ENCODE assay signal across 8 cellular contexts in genomic region chr17:7650509-7651096, GRCh38. TPM values are rescaled to one million over a fixed set of nuclear protein-coding genes. Genes with fewer than 3 reads are reported as not detected.
DNase-seq lines count a peak whose midpoint lies in the region; ATAC-seq, FAIRE-seq and TF ChIP-seq lines count a peak whose summit lies in the region.

Gene ATP1B2, plus strand, starts transcription at chr17:7650926. Its CDS starts 593 bp downstream, at chr17:7651519.

- TF ChIP-seq CTCF in D721Med (IDR thresholded peaks at IDR 0.05; ENCODE audit: insufficient read depth, missing control alignments) (no peak), astrocyte of the cerebellum (IDR thresholded peaks at IDR 0.05; ENCODE audit: low read depth, low read length, missing control alignments) (no peak), sigmoid colon (IDR thresholded peaks at IDR 0.05) (no peak)

- in situ Hi-C loops in KBM-7 (cut with MboI; ENCODE audit: low pct_unique_long_range_greater_than_20kb, low sequenced_read_pairs) (no loop called here), astrocyte of the cerebellum (cut with HindIII; ENCODE audit: low sequenced_read_pairs) (no loop called here)

- intact Hi-C loops in sigmoid colon (cut with DNase I) = loop anchor here (5.0 kb wide), 1 partner anchor 37 kb away; the partner anchor contains the start of genes TP53 and WRAP53
- intact Hi-C loops in aorta (cut with DNase I) = no loop called here

- no peak within 1 kb of the TSS for H3K27ac ChIP-seq in iPS DF 6.9 (ENCODE audit: low read length)
- peak within 1 kb of the TSS; percentile 51 to 68 (median 58) for H3K27ac ChIP-seq in sigmoid colon
- H3K27ac ChIP-seq in aorta (ENCODE audit: low read depth in 1 of 2, low read length in 2 of 2) = no peak within 1 kb of the TSS

- FAIRE-seq in D721Med (lab: Jason Lieb, UNC) = no peak

- H3K27me3 ChIP-seq in iPS DF 6.9 (ENCODE audit: control insufficient read depth, insufficient read depth, low read length) = no peaks in the 10 kb centered on the region; the same call in 1 of the 2 replicates
- H3K27me3 ChIP-seq in sigmoid colon = peaks cover 11 to 61% (median 29%) of the 10 kb centered on the region in 3 donors
- no peaks in the 10 kb centered on the region for H3K27me3 ChIP-seq in aorta (ENCODE audit: control insufficient read depth in 1 of 2, insufficient read depth in 2 of 2, low read length in 1 of 2)

- no peaks in the 10 kb centered on the region for H3K9me3 ChIP-seq in iPS DF 6.9 (ENCODE audit: control insufficient read depth, insufficient read depth, low read length)
- H3K9me3 ChIP-seq in sigmoid colon = no peaks in the 10 kb centered on the region
- peaks cover 2% of the 10 kb centered on the region for H3K9me3 ChIP-seq in aorta (ENCODE audit: control insufficient read depth, low read length)

- WGBS in iPS DF 6.9 (ENCODE audit: insufficient coverage, insufficient read length) = no CpG with 5 or more reads among the region's 34 CpGs
- WGBS in sigmoid colon, 2 donors = 1% methylated on average over 34 of the region's 34 CpGs
- 1 to 2% methylated on average over 31 to 34 of the region's 34 CpGs for WGBS in aorta, 2 donors

- peak within 1 kb of the TSS; percentile 34 for H3K4me3 ChIP-seq in astrocyte of the cerebellum (ENCODE audit: low read depth, low read length)
- peak within 1 kb of the TSS; percentile 20; the same call in 1 of the 2 replicates for H3K4me3 ChIP-seq in iPS DF 6.9 (ENCODE audit: low read length)
- H3K4me3 ChIP-seq in sigmoid colon = peak within 1 kb of the TSS; percentile 39 to 55 (median 52)
- H3K4me3 ChIP-seq in aorta (ENCODE audit: low read length in 2 of 2) = peak within 1 kb of the TSS; percentile 1 to 14

- H3K36me3 ChIP-seq in iPS DF 6.9 (ENCODE audit: control insufficient read depth, insufficient read depth, low read length) (no peaks in the 10 kb centered on the region), sigmoid colon (no peaks in the 10 kb centered on the region), aorta (ENCODE audit: control insufficient read depth in 1 of 2, insufficient read depth in 2 of 2, low read length in 1 of 2) (no peaks in the 10 kb centered on the region)

- H3K4me1 ChIP-seq in iPS DF 6.9 (ENCODE audit: control insufficient read depth, insufficient read depth, low read length) (no peaks in the 10 kb centered on the region; the same call in 1 of the 2 replicates), sigmoid colon (peaks cover 0 to 21% (median 18%) of the 10 kb centered on the region in 4 donors), aorta (ENCODE audit: control insufficient read depth in 1 of 2, insufficient read depth in 2 of 2, low read length in 2 of 2) (no peaks in the 10 kb centered on the region)

- DNase-seq in D721Med (ENCODE audit: insufficient read length, low spot score) (peak; percentile 98), KBM-7 (peak; percentile 43), T-helper 22 cell (ENCODE audit: low read depth) (peak; percentile 73), astrocyte of the cerebellum (ENCODE audit: low read depth) (no peak), iPS DF 6.9 (ENCODE audit: low read depth, low spot score) (peak; percentile 83), sigmoid colon (peak; percentile 93), aorta (peak; percentile 64 to 86)

- TF ChIP-seq EP300 in sigmoid colon (IDR thresholded peaks at IDR 0.05) = no peak

- ATAC-seq in aorta (ENCODE audit: low FRiP score) (peak; percentile 76), GM21515 (IDR thresholded peaks at IDR 0.05; ENCODE audit: unreplicated experiment) (no peak)

- TF ChIP-seq POLR2A in sigmoid colon (IDR thresholded peaks at IDR 0.05) = no peak

RNA-seq across cellular contexts. Expression of gene ATP1B2, which starts in this region (rescaled TPM):
- 1 to 10 TPM; 1.2 to 4.2 (median 1.5) TPM for total RNA-seq in sigmoid colon
- polyA plus RNA-seq in sigmoid colon = 1 to 10 TPM in 1 of 3 donors, under 1 TPM in 1, not detected in 1; 0.60 to 1.2 TPM
- 1 to 10 TPM; 2.0 to 7.2 TPM for total RNA-seq in aorta
- polyA plus RNA-seq in aorta = 1 to 10 TPM; 1.9 to 2.8 TPM

Comparison
In these comparisons a context has a peak if more than half of its experiments do, and no peak if none do; other contexts are left out.
1. H3K27ac ChIP-seq: peak in sigmoid colon (4 of 4); none in iPS DF 6.9 (single experiment) and aorta (0 of 2).
2. Peak in every context shown above with its lines, with median percentiles within 50 percentile points of each other: H3K4me3 ChIP-seq.